In genomic region chr6:142907017-142907470, GRCh38 we compare ENCODE assay signal across 8 cellular contexts. TPM values are rescaled to one million over a fixed set of nuclear protein-coding genes. Genes with fewer than 3 reads are reported as not detected.
A peak's percentile ranks its signal among the peaks of the same experiment; 100 is the strongest.
DNase-seq lines count a peak whose midpoint lies in the region; ATAC-seq and TF ChIP-seq lines count a peak whose summit lies in the region.

No MANE protein-coding gene starts in this region.

- H3K27me3 Mint-ChIP-seq in activated CD4-positive, alpha-beta T cell treated with anti-CD3 and anti-CD28 coated beads, Interleukin-2, amount 10 ng/mL, durations not matched to agents 7 days and 5 days = no peaks in the 10 kb centered on the region
- H3K27me3 Mint-ChIP-seq in glutamatergic neuron (ENCODE audit: unreplicated experiment) = no peaks in the 10 kb centered on the region

- TF ChIP-seq CTCF in SU-DHL-6 (IDR thresholded peaks at IDR 0.05; ENCODE audit: insufficient read depth, low read length, poor library complexity, severe bottlenecking) (no peak), glutamatergic neuron (IDR thresholded peaks at IDR 0.05; ENCODE audit: partially characterized antibody, unreplicated experiment) (no peak)

- ATAC-seq in HG02852 (IDR thresholded peaks at IDR 0.05; ENCODE audit: unreplicated experiment) = peak; percentile 69
- ATAC-seq in stimulated activated effector memory CD8-positive, alpha-beta T cell treated with anti-CD3 and anti-CD28 coated beads, Interleukin-12 subunit alpha, Interleukin-12 subunit beta, amount 100 ng/mL, for 72 hours = peak; percentile 61

- peak overlapping the region; percentile 4 for H3K4me2 ChIP-seq in SU-DHL-6 (ENCODE audit: low read depth, low read length, poor library complexity, severe bottlenecking)

- no peaks in the 10 kb centered on the region for H4K20me1 ChIP-seq in SU-DHL-6 (ENCODE audit: low read depth, low read length)

- peaks cover 5% of the 10 kb centered on the region for H3K9me3 Mint-ChIP-seq in activated CD4-positive, alpha-beta T cell treated with anti-CD3 and anti-CD28 coated beads, Interleukin-2, amount 10 ng/mL, durations not matched to agents 7 days and 5 days
- no peaks in the 10 kb centered on the region for H3K9me3 Mint-ChIP-seq in stimulated activated effector memory CD8-positive, alpha-beta T cell treated with anti-CD3 and anti-CD28 coated beads, Interleukin-12 subunit alpha, Interleukin-12 subunit beta, amount 100 ng/mL, for 72 hours
- no peaks in the 10 kb centered on the region for H3K9me3 Mint-ChIP-seq in glutamatergic neuron (ENCODE audit: unreplicated experiment)

- no peaks in the 10 kb centered on the region for H3K27me3 ChIP-seq in SU-DHL-6 (ENCODE audit: low read length)

- CTCF ChIA-PET in activated CD4-positive, alpha-beta T cell treated with anti-CD3 and anti-CD28 coated beads, Interleukin-2, amount 10 ng/mL, durations not matched to agents 7 days and 5 days (lab: Charles Lee) = interaction anchor here (0.9 to 1.5 kb wide), 8 partner anchors 8 to 102 kb away, joined by 3 to 5 read pairs (median 4); no protein-coding TSS in a partner anchor

- peaks cover 77% of the 10 kb centered on the region for H3K4me1 Mint-ChIP-seq in activated CD4-positive, alpha-beta T cell treated with anti-CD3 and anti-CD28 coated beads, Interleukin-2, amount 10 ng/mL, durations not matched to agents 7 days and 5 days
- H3K4me1 Mint-ChIP-seq in stimulated activated effector memory CD8-positive, alpha-beta T cell treated with anti-CD3 and anti-CD28 coated beads, Interleukin-12 subunit alpha, Interleukin-12 subunit beta, amount 100 ng/mL, for 72 hours = peaks cover 63% of the 10 kb centered on the region
- H3K4me1 Mint-ChIP-seq in glutamatergic neuron (ENCODE audit: low read depth, unreplicated experiment) = no peaks in the 10 kb centered on the region

- H3K4me3 ChIP-seq in SU-DHL-6 (ENCODE audit: insufficient read depth, low read length, poor library complexity, severe bottlenecking) = no peak overlapping the region

- no peak overlapping the region for H3K9ac ChIP-seq in SU-DHL-6 (ENCODE audit: low read length)

- no peak overlapping the region for H3K27ac ChIP-seq in SU-DHL-6 (ENCODE audit: low read depth, low read length)

- H3K9me2 ChIP-seq in SU-DHL-6 (replicated peaks; ENCODE audit: insufficient read depth, low read length) = no peaks in the 10 kb centered on the region

- no peaks in the 10 kb centered on the region for H3K79me2 ChIP-seq in SU-DHL-6 (ENCODE audit: insufficient read depth, low read length)

- peak; percentile 46 for DNase-seq in activated CD4-positive, alpha-beta T cell treated with anti-CD3 and anti-CD28 coated beads, Interleukin-2, amount 10 ng/mL, durations not matched to agents 7 days and 5 days
- no peak for DNase-seq in activated CD4-positive, alpha-beta T cell treated with anti-CD3 and anti-CD28 coated beads, Interleukin-2, amount 50 U/mL, for 48 hours
- DNase-seq in stimulated activated effector memory CD8-positive, alpha-beta T cell treated with anti-CD3 and anti-CD28 coated beads, Interleukin-12 subunit alpha, Interleukin-12 subunit beta, amount 100 ng/mL, for 72 hours (ENCODE audit: low spot score in 2 of 2) = no peak
- DNase-seq in glutamatergic neuron (no peak), OCI-M2 (lab: John Stamatoyannopoulos, UW; ENCODE audit: unreplicated experiment) (no peak), cerebellar nuclear complex (lab: John Stamatoyannopoulos, UW) (no peak)

- POLR2A ChIA-PET in activated CD4-positive, alpha-beta T cell treated with anti-CD3 and anti-CD28 coated beads, Interleukin-2, amount 10 ng/mL, durations not matched to agents 7 days and 5 days (lab: Charles Lee) = interaction anchor here (1.0 kb wide), 1 partner anchor 20 kb away, joined by 4 read pairs; no protein-coding TSS in a partner anchor

- H3K4me3 Mint-ChIP-seq in activated CD4-positive, alpha-beta T cell treated with anti-CD3 and anti-CD28 coated beads, Interleukin-2, amount 10 ng/mL, durations not matched to agents 7 days and 5 days = peak overlapping the region; percentile 83
- peak overlapping the region; percentile 76 for H3K4me3 Mint-ChIP-seq in stimulated activated effector memory CD8-positive, alpha-beta T cell treated with anti-CD3 and anti-CD28 coated beads, Interleukin-12 subunit alpha, Interleukin-12 subunit beta, amount 100 ng/mL, for 72 hours
- H3K4me3 Mint-ChIP-seq in glutamatergic neuron (ENCODE audit: unreplicated experiment) = no peak overlapping the region

- H3K36me3 Mint-ChIP-seq in activated CD4-positive, alpha-beta T cell treated with anti-CD3 and anti-CD28 coated beads, Interleukin-2, amount 10 ng/mL, durations not matched to agents 7 days and 5 days (ENCODE audit: low read depth) = peaks cover 24% of the 10 kb centered on the region
- H3K36me3 Mint-ChIP-seq in stimulated activated effector memory CD8-positive, alpha-beta T cell treated with anti-CD3 and anti-CD28 coated beads, Interleukin-12 subunit alpha, Interleukin-12 subunit beta, amount 100 ng/mL, for 72 hours = peaks cover under 1% of the 10 kb centered on the region
- no peaks in the 10 kb centered on the region for H3K36me3 Mint-ChIP-seq in glutamatergic neuron (ENCODE audit: unreplicated experiment)

- no peaks in the 10 kb centered on the region; the same call in 1 of the 2 replicates for H3F3A ChIP-seq in SU-DHL-6 (ENCODE audit: insufficient read depth)

- peak overlapping the region; percentile 95 for H3K27ac Mint-ChIP-seq in activated CD4-positive, alpha-beta T cell treated with anti-CD3 and anti-CD28 coated beads, Interleukin-2, amount 10 ng/mL, durations not matched to agents 7 days and 5 days
- peak overlapping the region; percentile 89 for H3K27ac Mint-ChIP-seq in stimulated activated effector memory CD8-positive, alpha-beta T cell treated with anti-CD3 and anti-CD28 coated beads, Interleukin-12 subunit alpha, Interleukin-12 subunit beta, amount 100 ng/mL, for 72 hours
- no peak overlapping the region for H3K27ac Mint-ChIP-seq in glutamatergic neuron (ENCODE audit: unreplicated experiment)

- H3K36me3 ChIP-seq in SU-DHL-6 (ENCODE audit: low read length) = no peaks in the 10 kb centered on the region

- no peaks in the 10 kb centered on the region for H3K9me3 ChIP-seq in SU-DHL-6 (ENCODE audit: insufficient read depth, low read length)

- H2AFZ ChIP-seq in SU-DHL-6 (ENCODE audit: low read depth, low read length, severe bottlenecking) = no peak overlapping the region

RNA-seq across cellular contexts. Expression of gene HIVEP2, which starts 37.9 kb away (rescaled TPM):
- 10 to 100 TPM; 30.2 to 35.4 TPM for total RNA-seq in activated CD4-positive, alpha-beta T cell treated with anti-CD3 and anti-CD28 coated beads, Interleukin-2, amount 10 ng/mL, durations not matched to agents 7 days and 5 days
- 2.6 TPM for total RNA-seq in glutamatergic neuron (ENCODE audit: unreplicated experiment)
